ENCODE assay signal across 19 cellular contexts in genomic region chr9:112193562-112194288, GRCh38. TPM values are rescaled to one million over a fixed set of nuclear protein-coding genes. Genes with fewer than 3 reads are reported as not detected.
A peak's percentile ranks its signal among the peaks of the same experiment; 100 is the strongest.
DNase-seq lines count a peak whose midpoint lies in the region; ATAC-seq and TF ChIP-seq lines count a peak whose summit lies in the region.
"Had no signal": no experiment of that assay in that cellular context is flagged by ENCODE, and none has a peak within 500 bp of the region (broad histone marks: within the 10 kb centered on the region; RNA-seq: fewer than 3 reads in every experiment).

No MANE protein-coding gene starts in this region.

- peaks cover 6% of the 10 kb centered on the region for H3K27me3 Mint-ChIP-seq in nephron progenitor cell (ENCODE audit: low read depth, poor library complexity)
- H3K27me3 Mint-ChIP-seq: central memory CD8-positive, alpha-beta T cell; IgD-negative memory B cell had no signal

- in situ Hi-C loops in GM13977 (cut with MboI; ENCODE audit: low pct_unique_long_range_greater_than_20kb, low sequenced_read_pairs, unreplicated experiment), result no loop called here

- H3K9me3 Mint-ChIP-seq in nephron progenitor cell, result peaks cover 22% of the 10 kb centered on the region
- H3K9me3 Mint-ChIP-seq: central memory CD8-positive, alpha-beta T cell; IgD-negative memory B cell had no signal

- peak; percentile 14 for DNase-seq in EH (ENCODE audit: low read depth)
- peak; percentile 43 for DNase-seq in MV-4-11 (lab: John Stamatoyannopoulos, UW)
- no peak for DNase-seq in nephron progenitor cell
- no peak for DNase-seq in GM13977 (ENCODE audit: low spot score)
- DNase-seq in NOMO-1 (lab: John Stamatoyannopoulos, UW; ENCODE audit: unreplicated experiment in 2 of 2), result no peak
- no peak for DNase-seq in hypothalamus (lab: John Stamatoyannopoulos, UW)
- DNase-seq in stimulated activated CD4-positive, alpha-beta T cell treated with anti-CD3 and anti-CD28 coated beads, Interleukin-2, amount 100 ng/mL, for 48 hours, result no peak
- DNase-seq: amniotic stem cell; Caco-2; effector memory CD4-positive, alpha-beta T cell; kidney glomerular epithelial cell; NCI-H1092; nucleus accumbens; sigmoid colon; stimulated activated CD4-positive, alpha-beta T cell treated with anti-CD3 and anti-CD28 coated beads, Interleukin-2, amount 100 ng/mL, for 24 hours had no signal

- no peak overlapping the region for H3K4me3 Mint-ChIP-seq in nephron progenitor cell
- H3K4me3 Mint-ChIP-seq: central memory CD8-positive, alpha-beta T cell; IgD-negative memory B cell had no signal

- peak; percentile 29 for ATAC-seq in esophagus mucosa
- ATAC-seq: activated CD4-positive, CD25-positive, alpha-beta regulatory T cell treated with anti-CD3 and anti-CD28 coated beads, Interleukin-2, amount 50 U/mL, for 24 hours had no signal

- H3K4me1 Mint-ChIP-seq in nephron progenitor cell, result peaks cover 38% of the 10 kb centered on the region
- H3K4me1 Mint-ChIP-seq: central memory CD8-positive, alpha-beta T cell had no signal

- peak overlapping the region; percentile 89 for H3K27ac Mint-ChIP-seq in nephron progenitor cell

- peaks cover 12% of the 10 kb centered on the region for H3K36me3 Mint-ChIP-seq in nephron progenitor cell (ENCODE audit: low read depth)

- TF ChIP-seq CTCF in nephron progenitor cell (IDR thresholded peaks at IDR 0.05), result no peak
- TF ChIP-seq CTCF in GM13977 (IDR thresholded peaks at IDR 0.05; ENCODE audit: extremely low read depth, insufficient read depth, missing control alignments), result no peak

RNA-seq across cellular contexts. Expression of gene SUSD1, which starts 18.6 kb away (rescaled TPM):
- total RNA-seq in esophagus mucosa, result 4.9 TPM

Comparison
In these comparisons a context has a peak if more than half of its experiments do, and no peak if none do; other contexts are left out.
1. DNase-seq: peak in EH (single experiment) and MV-4-11 (single experiment); none in nephron progenitor cell (single experiment), GM13977 (single experiment), NOMO-1 (0 of 2), hypothalamus (0 of 51) and stimulated activated CD4-positive, alpha-beta T cell treated with anti-CD3 and anti-CD28 coated beads, Interleukin-2, amount 100 ng/mL, for 48 hours (0 of 2).